16 cellular contexts compared by ENCODE assay signal in the genomic region with DNA sequence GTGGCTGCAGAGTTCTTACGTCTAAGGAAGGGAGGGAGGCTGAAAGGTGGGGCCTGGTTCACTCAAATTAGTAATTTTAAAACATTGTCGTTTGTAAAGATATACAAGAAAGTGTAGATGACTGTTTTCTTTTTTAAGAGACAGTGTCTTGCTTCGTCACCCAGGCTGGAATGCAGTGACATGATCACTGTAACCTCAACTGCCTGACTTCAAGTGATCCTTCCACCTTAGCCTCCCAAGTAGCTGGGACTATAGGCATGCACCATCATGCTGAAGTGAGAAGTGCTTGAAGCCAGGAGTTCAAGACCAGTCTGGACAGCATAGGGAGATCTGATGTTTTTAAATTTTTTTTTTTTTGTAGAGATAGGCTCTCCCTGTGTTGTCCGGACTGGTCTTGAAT. TPM values are rescaled to one million over a fixed set of nuclear protein-coding genes. Genes with fewer than 3 reads are reported as not detected.
DNase-seq lines count a peak whose midpoint lies in the region; ATAC-seq, FAIRE-seq and TF ChIP-seq lines count a peak whose summit lies in the region.
"Had no signal": no experiment of that assay in that cellular context is flagged by ENCODE, and none has a peak within 500 bp of the region (broad histone marks: within the 10 kb centered on the region; RNA-seq: fewer than 3 reads in every experiment).

No MANE protein-coding gene starts in this region.

- CTCF ChIA-PET in K562 (lab: Yijun Ruan, JAX; ENCODE audit: low intra/inter-chr PET ratio) = interaction anchor here (0.7 kb wide), 1 partner anchor 175 kb away, joined by 3 read pairs; no protein-coding TSS in a partner anchor
- CTCF ChIA-PET in activated CD4-positive, alpha-beta memory T cell treated with anti-CD3 and anti-CD28 coated beads, Interleukin-2, amount 10 ng/mL, durations not matched to agents 7 days and 5 days (lab: Charles Lee) = interaction anchor here (0.5 to 1.8 kb wide), 2 partner anchors 8 to 202 kb away, joined by 3 to 5 read pairs; no protein-coding TSS in a partner anchor

- H3K36me3 Mint-ChIP-seq in nephron progenitor cell (ENCODE audit: low read depth) = peaks cover 36% of the 10 kb centered on the region
- peaks cover 25% of the 10 kb centered on the region for H3K36me3 Mint-ChIP-seq in activated CD4-positive, alpha-beta memory T cell treated with anti-CD3 and anti-CD28 coated beads, Interleukin-2, amount 10 ng/mL, durations not matched to agents 7 days and 5 days (ENCODE audit: low read depth)

- no peaks in the 10 kb centered on the region for H3K79me2 ChIP-seq in K562 (ENCODE audit: control insufficient read depth, insufficient read depth, low read length)

- peaks cover 0 to 17% of the 10 kb centered on the region in 2 experiments; a peak in 4 of 5 replicates for H3K4me1 ChIP-seq in K562 (replicated peaks in 1 of 2; ENCODE audit: control insufficient read depth in 2 of 2, insufficient read depth in 2 of 2, low read length in 2 of 2)
- peaks cover 4% of the 10 kb centered on the region; the same call in 1 of the 2 replicates for H3K4me1 ChIP-seq in BE2C

- no peaks in the 10 kb centered on the region for H3K9me1 ChIP-seq in K562 (ENCODE audit: control insufficient read depth, insufficient read depth, low read length)

- H3K4me1 Mint-ChIP-seq in nephron progenitor cell = no peaks in the 10 kb centered on the region
- peaks cover 3% of the 10 kb centered on the region for H3K4me1 Mint-ChIP-seq in activated CD4-positive, alpha-beta memory T cell treated with anti-CD3 and anti-CD28 coated beads, Interleukin-2, amount 10 ng/mL, durations not matched to agents 7 days and 5 days
- H3K4me1 Mint-ChIP-seq: B cell had no signal

- in situ Hi-C loops in K562 (cut with MboI) = no loop called here

- no peak overlapping the region for H3K4me3 ChIP-seq in K562
- H3K4me3 ChIP-seq in BE2C (ENCODE audit: low read depth, low read length) = no peak overlapping the region
- H3K4me3 ChIP-seq: HAP-1 had no signal

- H3K9me3 ChIP-seq in K562 (replicated peaks; ENCODE audit: control insufficient read depth, insufficient read depth, low read depth, low read length) (no peaks in the 10 kb centered on the region), BE2C (no peaks in the 10 kb centered on the region)
- H3K9me3 ChIP-seq: HAP-1 had no signal

- intact Hi-C loops in K562 (cut with micrococcal nuclease) = no loop called here

- H2AFZ ChIP-seq in K562 (ENCODE audit: low read depth, low read length) = no peak overlapping the region

- peak; percentile 28 for FAIRE-seq in HTR-8/SVneo (lab: Jason Lieb, UNC)
- no peak for FAIRE-seq in K562 (lab: Jason Lieb, UNC)

- TF ChIP-seq EP300 in K562 (IDR thresholded peaks at IDR 0.05; ENCODE audit: low read length) = no peak

- TF ChIP-seq CTCF in K562 (IDR thresholded peaks at IDR 0.05 in 2 of 3, conservative IDR thresholded peaks at IDR 0.05 in 1 of 3; ENCODE audit: insufficient read depth in 2 of 3, low read depth in 1 of 3, low read length in 3 of 3) = no peak
- TF ChIP-seq CTCF in nephron progenitor cell (IDR thresholded peaks at IDR 0.05) = no peak
- TF ChIP-seq CTCF in BE2C (IDR thresholded peaks at IDR 0.05; ENCODE audit: low read depth, low read length) = no peak

- no peaks in the 10 kb centered on the region for H3K9me3 Mint-ChIP-seq in nephron progenitor cell
- no peaks in the 10 kb centered on the region for H3K9me3 Mint-ChIP-seq in activated CD4-positive, alpha-beta memory T cell treated with anti-CD3 and anti-CD28 coated beads, Interleukin-2, amount 10 ng/mL, durations not matched to agents 7 days and 5 days
- H3K9me3 Mint-ChIP-seq: HFFc6 had no signal

- peak overlapping the region; percentile 66 for H3K27ac Mint-ChIP-seq in nephron progenitor cell
- H3K27ac Mint-ChIP-seq in activated CD4-positive, alpha-beta memory T cell treated with anti-CD3 and anti-CD28 coated beads, Interleukin-2, amount 10 ng/mL, durations not matched to agents 7 days and 5 days = no peak overlapping the region
- H3K27ac Mint-ChIP-seq: B cell, HFFc6 had no signal

- no peak for TF ChIP-seq RAD21 in K562 (CRISPR knock-in tag; conservative IDR thresholded peaks at IDR 0.05 in 1 of 2, IDR thresholded peaks at IDR 0.05 in 1 of 2)

- H3K9ac ChIP-seq in K562 (ENCODE audit: insufficient read depth in 1 of 2, low read depth in 2 of 2, low read length in 2 of 2) = no peak overlapping the region

- no peak overlapping the region for H3K4me2 ChIP-seq in K562 (ENCODE audit: insufficient read depth, low read length)

- no peak for TF ChIP-seq POLR2A in K562 (conservative IDR thresholded peaks at IDR 0.05)

- H3K27me3 ChIP-seq in K562 (ENCODE audit: control insufficient read depth in 2 of 2, insufficient read depth in 2 of 2, low read length in 2 of 2) = no peaks in the 10 kb centered on the region
- no peaks in the 10 kb centered on the region for H3K27me3 ChIP-seq in BE2C

- DNase-seq in EL (peak; percentile 15), HTR-8/SVneo (ENCODE audit: insufficient read length, low spot score) (no peak), K562 (ENCODE audit: extremely low read depth in 1 of 4, low spot score in 3 of 4) (no peak), nephron progenitor cell (no peak), AG20443 (ENCODE audit: low spot score) (no peak), BE2C (no peak), NCI-H2029 treated with DMSO at 0.1 percent for 48 hours (lab: John Stamatoyannopoulos, UW) (no peak)
- no peak for DNase-seq in activated CD4-positive, alpha-beta memory T cell treated with anti-CD3 and anti-CD28 coated beads, Interleukin-2, amount 10 ng/mL, durations not matched to agents 7 days and 5 days
- DNase-seq: ACHN; CD4-positive, alpha-beta memory T cell; DMS79; GF-D8; HFFc6 had no signal

- H3K27me3 Mint-ChIP-seq in nephron progenitor cell (ENCODE audit: low read depth, poor library complexity) = peaks cover 3% of the 10 kb centered on the region
- no peaks in the 10 kb centered on the region for H3K27me3 Mint-ChIP-seq in activated CD4-positive, alpha-beta memory T cell treated with anti-CD3 and anti-CD28 coated beads, Interleukin-2, amount 10 ng/mL, durations not matched to agents 7 days and 5 days
- H3K27me3 Mint-ChIP-seq: CD4-positive, alpha-beta memory T cell had no signal

- no peak overlapping the region for H3K4me3 Mint-ChIP-seq in nephron progenitor cell
- no peak overlapping the region for H3K4me3 Mint-ChIP-seq in activated CD4-positive, alpha-beta memory T cell treated with anti-CD3 and anti-CD28 coated beads, Interleukin-2, amount 10 ng/mL, durations not matched to agents 7 days and 5 days
- H3K4me3 Mint-ChIP-seq: B cell; CD4-positive, alpha-beta memory T cell; HFFc6 had no signal

- 51% methylated on average over 4 of the region's 4 CpGs for WGBS in K562 (ENCODE audit: insufficient coverage, low coverage, missing lambda C conversion rate)

- H3K36me3 ChIP-seq in K562 (ENCODE audit: control insufficient read depth, insufficient read depth, low read length) (no peaks in the 10 kb centered on the region; the same call in 2 of the 3 replicates), BE2C (no peaks in the 10 kb centered on the region; the same call in 1 of the 2 replicates)
- H3K36me3 ChIP-seq: HAP-1 had no signal

- no peak overlapping the region for H3K27ac ChIP-seq in K562 (ENCODE audit: extremely low read depth, low read depth, low read length)
- H3K27ac ChIP-seq: C4-2B had no signal

- BruUV-seq in K562 (replicated peaks; lab: Mats Ljungman, UMichigan) = no TSS peak

- 0 out of 3 replicates have a peak, but pooled peaks have one; percentile 1 for ATAC-seq in K562

- no peaks in the 10 kb centered on the region for H4K20me1 ChIP-seq in K562 (replicated peaks; ENCODE audit: control insufficient read depth, insufficient read depth, low read length)

- POLR2A ChIA-PET in K562 (lab: Yijun Ruan, JAX) = interaction anchor here (0.5 to 1.1 kb wide), 4 partner anchors 14 to 144 kb away, joined by 3 to 4 read pairs (median 3); no protein-coding TSS in a partner anchor
- POLR2A ChIA-PET in activated CD4-positive, alpha-beta memory T cell treated with anti-CD3 and anti-CD28 coated beads, Interleukin-2, amount 10 ng/mL, durations not matched to agents 7 days and 5 days (lab: Charles Lee) = interaction anchor here (1.0 kb wide), 1 partner anchor 42 kb away, joined by 3 read pairs; no protein-coding TSS in a partner anchor

TF ChIP-seq in K562, 482 proteins besides CTCF, POLR2A, EP300 and RAD21 (continues in another document):
- TF ChIP-seq L3MBTL2 (IDR thresholded peaks at IDR 0.05) = peak; percentile 34; the same call in 1 of the 2 replicates
- TF ChIP-seq TEAD1 (CRISPR knock-in tag; IDR thresholded peaks at IDR 0.05) = peak in 1 of 2 experiments; percentile 58; a peak in 1 of 4 replicates
- TF ChIP-seq TEAD4 (IDR thresholded peaks at IDR 0.05; ENCODE audit: low read length) = no peak
- 0 out of 2 replicates have a peak, but pooled peaks have one; percentile 36 for TF ChIP-seq TEAD4 (CRISPR knock-in tag; IDR thresholded peaks at IDR 0.05; ENCODE audit: borderline replicate concordance)
- 0 out of 2 replicates have a peak, but pooled peaks have one; percentile 20 for TF ChIP-seq ADNP (tag; IDR thresholded peaks at IDR 0.05)
- no peak for TF ChIP-seq ZNF507 (tag; conservative IDR thresholded peaks at IDR 0.05)
- no peak for TF ChIP-seq MEF2A (IDR thresholded peaks at IDR 0.05; ENCODE audit: control insufficient read depth, low read depth, low read length)
- no peak for TF ChIP-seq PHB (CRISPR knock-in tag; IDR thresholded peaks at IDR 0.05)
- TF ChIP-seq ZNF589 (CRISPR knock-in tag; IDR thresholded peaks at IDR 0.05; ENCODE audit: low read depth) = no peak

RNA-seq across cellular contexts. Expression of a gene that starts 52.9 kb away (rescaled TPM):
- total RNA-seq in K562 (2011; cell fraction: chromatin; rRNA removed; ENCODE audit: low replicate concordance) = 95.1 and 247 TPM in 2 replicates
- total RNA-seq in K562 (2011; cell fraction: nucleolus; rRNA removed) = 40.4 and 52.4 TPM in 2 replicates
- total RNA-seq in K562 (2011; cell fraction: nucleoplasm; rRNA removed) = 85.7 and 116 TPM in 2 replicates
- total RNA-seq in K562 (2014; rRNA removed) (67.5 and 73.0 TPM in 2 replicates), K562 (2014; rRNA removed; fragmentation: Illumina TruSeq; extraction: Trizol) (86.9 and 102 TPM in 2 replicates), K562 (2015; rRNA removed; fragmentation: Illumina TruSeq; extraction: Trizol) (57.1 and 57.8 TPM in 2 replicates), K562 (2021) (85.4 and 94.0 TPM in 2 replicates)
- polyA plus RNA-seq in K562 (2011; rRNA removed) (99.7 and 135 TPM in 2 replicates), K562 (2014; fragmentation: Illumina TruSeq; extraction: Trizol) (46.8 and 49.3 TPM in 2 replicates), K562 (2014; fragmentation: Nextera tagmentation; extraction: Ambion mirVana) (10 to 100 TPM; 19.8 to 24.7 TPM), K562 (2014; rRNA removed) (45.2 and 55.8 TPM in 2 replicates)
- 21.9 and 34.3 TPM in 2 replicates for polyA plus RNA-seq in K562 (2011; cell fraction: cytosol; rRNA removed)
- 60.8 and 87.5 TPM in 2 replicates for polyA plus RNA-seq in K562 (2011; cell fraction: nucleus; rRNA removed)
- 41.1 and 47.5 TPM in 2 replicates for polyA plus RNA-seq in K562 (2012)
- polyA minus RNA-seq in K562 (2011; rRNA and poly(A)+ RNA removed) = 160 and 182 TPM in 2 replicates
- 50.5 and 52.8 TPM in 2 replicates for polyA minus RNA-seq in K562 (2011; cell fraction: cytosol; rRNA and poly(A)+ RNA removed)
- polyA minus RNA-seq in K562 (2011; cell fraction: nucleus; rRNA and poly(A)+ RNA removed) = 79.6 and 164 TPM in 2 replicates
- 22.4 TPM for polyA plus RNA-seq in BE2C (2012; ENCODE audit: insufficient read depth, insufficient read length, low read depth)
- 100 to 1,000 TPM; 104 to 119 TPM for total RNA-seq in activated CD4-positive, alpha-beta memory T cell treated with anti-CD3 and anti-CD28 coated beads, Interleukin-2, amount 10 ng/mL, durations not matched to agents 7 days and 5 days
